ENCODE assay signal across 27 cellular contexts in genomic region chr4:153904011-153904410, GRCh38.
"Had no signal": no experiment of that assay in that cellular context is flagged by ENCODE, and none has a peak within 500 bp of the region (broad histone marks: within the 10 kb centered on the region; RNA-seq: fewer than 3 reads in every experiment).

No MANE protein-coding gene starts in this region.

- H3K9me3 ChIP-seq: esophagus squamous epithelium had no signal

- H3K36me3 ChIP-seq: brain microvascular endothelial cell, esophagus squamous epithelium had no signal

- FAIRE-seq: astrocyte, bronchial epithelial cell, frontal cortex had no signal

- H3K27ac ChIP-seq: brain microvascular endothelial cell, coronary artery, esophagus squamous epithelium had no signal

- H3K4me3 ChIP-seq: coronary artery, dorsolateral prefrontal cortex, esophagus squamous epithelium had no signal

- H3K27me3 ChIP-seq: brain microvascular endothelial cell, dorsolateral prefrontal cortex, esophagus squamous epithelium had no signal

- DNase-seq: activated CD4-positive, alpha-beta memory T cell treated with anti-CD3 and anti-CD28 coated beads, Interleukin-2, amount 10 ng/mL, durations not matched to agents 7 days and 5 days; activated CD4-positive, alpha-beta T cell treated with anti-CD3 and anti-CD28 coated beads for 1 hour; activated CD4-positive, alpha-beta T cell treated with anti-CD3 and anti-CD28 coated beads for 4 hours; activated CD4-positive, alpha-beta T cell treated with anti-CD3 and anti-CD28 coated beads, Interleukin-2, amount 10 ng/mL, durations not matched to agents 7 days and 5 days; activated CD4-positive, alpha-beta T cell treated with anti-CD3 and anti-CD28 coated beads, Interleukin-2, amount 50 U/mL, for 4 hours; activated CD8-positive, alpha-beta memory T cell treated with anti-CD3 and anti-CD28 coated beads, Interleukin-2, amount 50 U/mL, for 48 hours; activated gamma-delta T cell; activated naive CD4-positive, alpha-beta T cell; activated naive CD4-positive, alpha-beta T cell treated with anti-CD3 and anti-CD28 coated beads, Interleukin-2, amount 10 ng/mL, durations not matched to agents 7 days and 5 days; activated T-cell treated with anti-CD3 and anti-CD28 coated beads for 4 hours; activated T-cell treated with anti-CD3 and anti-CD28 coated beads, Interleukin-2, amount 50 U/mL, for 24 hours; activated T-cell treated with anti-CD3 and anti-CD28 coated beads, Interleukin-2, amount 50 U/mL, for 72 hours; amniotic stem cell; anterior cingulate cortex; brain microvascular endothelial cell; dorsolateral prefrontal cortex; effector memory CD4-positive, alpha-beta T cell; endodermal cell; erythroblast; esophagus squamous epithelium; head of caudate nucleus; hippocampal formation; T-helper 2 cell had no signal
